16 cellular contexts compared by ENCODE assay signal in genomic region chr4:102526532-102526931, GRCh38.
"Had no signal": no experiment of that assay in that cellular context is flagged by ENCODE, and none has a peak within 500 bp of the region (broad histone marks: within the 10 kb centered on the region; RNA-seq: fewer than 3 reads in every experiment).

No MANE protein-coding gene starts in this region.

- H3K36me3 ChIP-seq: neural progenitor cell had no signal

- ATAC-seq: body of pancreas, sciatic nerve, upper lobe of right lung, WTC11 had no signal

- H3K36me3 Mint-ChIP-seq: neural progenitor cell, WTC11 had no signal

- H3K27ac Mint-ChIP-seq: neural progenitor cell, WTC11 had no signal

- H3K9me3 ChIP-seq: body of pancreas, esophagus squamous epithelium, SK-N-SH, stomach, testis, upper lobe of right lung had no signal

- H3K4me1 ChIP-seq: testis had no signal

- H3K4me3 ChIP-seq: body of pancreas, coronary artery, esophagus squamous epithelium, neural progenitor cell, stomach, testis, upper lobe of right lung had no signal

- H3K9me3 Mint-ChIP-seq: neural progenitor cell, WTC11 had no signal

- H3K4me2 ChIP-seq: neural progenitor cell, SK-N-SH had no signal

- H3K9ac ChIP-seq: neural progenitor cell, SK-N-SH had no signal

- DNase-seq: activated CD4-positive, alpha-beta T cell treated with anti-CD3 and anti-CD28 coated beads for 48 hours; activated gamma-delta T cell; amygdala; body of pancreas; central memory CD4-positive, alpha-beta T cell; esophagus squamous epithelium; SK-N-SH; stomach; testis; upper lobe of right lung had no signal

- H3K27ac ChIP-seq: body of pancreas, coronary artery, esophagus squamous epithelium, neural progenitor cell, stomach, testis, upper lobe of right lung had no signal

- H2AFZ ChIP-seq: neural progenitor cell had no signal

- H3K27me3 ChIP-seq: body of pancreas, esophagus squamous epithelium, neural progenitor cell, stomach, testis, upper lobe of right lung had no signal

- FAIRE-seq: endothelial cell of umbilical vein, TTC549 had no signal

- H3K4me3 Mint-ChIP-seq: neural progenitor cell, WTC11 had no signal

- H3K9me2 ChIP-seq: SK-N-SH had no signal
